ENCODE assay signal across 8 cellular contexts in genomic region chr6:26087284-26088115, GRCh38. TPM values are rescaled to one million over a fixed set of nuclear protein-coding genes. Genes with fewer than 3 reads are reported as not detected.
DNase-seq lines count a peak whose midpoint lies in the region; ATAC-seq and TF ChIP-seq lines count a peak whose summit lies in the region.

Gene HFE (plus strand): TSS chr6:26087429. CDS start chr6:26087441, 12 bp downstream.

- peak; percentile 55 to 61 for ATAC-seq in natural killer cell treated with Interleukin-12 subunit alpha and Interleukin-12 subunit beta and Interleukin-15 and Interleukin-18, amount 100 ng/mL, for 72 hours
- ATAC-seq in aorta (ENCODE audit: low FRiP score): peak; percentile 85

- TF ChIP-seq CTCF in fibroblast of villous mesenchyme (IDR thresholded peaks at IDR 0.05; ENCODE audit: insufficient read depth, low read depth, low read length) (peak; percentile 23), WERI-Rb-1 (IDR thresholded peaks at IDR 0.05; ENCODE audit: low read depth, low read length) (no peak)

- DNase-seq in NCI-H2029 treated with DMSO at 0.1 percent for 48 hours (lab: John Stamatoyannopoulos, UW) (peak; percentile 38), fibroblast of villous mesenchyme (ENCODE audit: low read depth) (peak; percentile 76), aorta (peak; percentile 73 to 87), WERI-Rb-1 (no peak), NCI-H524 (lab: John Stamatoyannopoulos, UW) (no peak)
- DNase-seq in activated effector memory CD4-positive, alpha-beta T cell treated with Interleukin-2 at 50 U/mL for 16 hours: peak; percentile 28
- no peak for DNase-seq in natural killer cell treated with Interleukin-12 subunit alpha and Interleukin-12 subunit beta and Interleukin-15 and Interleukin-18, amount 100 ng/mL, for 72 hours (ENCODE audit: low spot score)

- H3K9me3 Mint-ChIP-seq in natural killer cell treated with Interleukin-12 subunit alpha and Interleukin-12 subunit beta and Interleukin-15 and Interleukin-18, amount 100 ng/mL, for 72 hours: no peaks in the 10 kb centered on the region

- H3K36me3 ChIP-seq in aorta (ENCODE audit: control insufficient read depth in 1 of 2, insufficient read depth in 2 of 2, low read length in 1 of 2) (no peaks in the 10 kb centered on the region), WERI-Rb-1 (no peaks in the 10 kb centered on the region)

- H3K9me3 ChIP-seq in aorta (ENCODE audit: control insufficient read depth, low read length): no peaks in the 10 kb centered on the region
- H3K9me3 ChIP-seq in WERI-Rb-1 (ENCODE audit: severe bottlenecking): no peaks in the 10 kb centered on the region

- H3K4me1 Mint-ChIP-seq in natural killer cell treated with Interleukin-12 subunit alpha and Interleukin-12 subunit beta and Interleukin-15 and Interleukin-18, amount 100 ng/mL, for 72 hours (ENCODE audit: low read depth in 2 of 2): peaks cover 3 to 15% of the 10 kb centered on the region in 2 donors

- no peaks in the 10 kb centered on the region for H3K36me3 Mint-ChIP-seq in natural killer cell treated with Interleukin-12 subunit alpha and Interleukin-12 subunit beta and Interleukin-15 and Interleukin-18, amount 100 ng/mL, for 72 hours

- H3K27ac Mint-ChIP-seq in natural killer cell treated with Interleukin-12 subunit alpha and Interleukin-12 subunit beta and Interleukin-15 and Interleukin-18, amount 100 ng/mL, for 72 hours: no peak within 1 kb of the TSS

- H3K4me3 ChIP-seq in GM08714 (ENCODE audit: low read length): peak within 1 kb of the TSS; percentile 65; the same call in 1 of the 2 replicates
- peak within 1 kb of the TSS; percentile 81 for H3K4me3 ChIP-seq in fibroblast of villous mesenchyme (ENCODE audit: low read depth, low read length)
- H3K4me3 ChIP-seq in aorta (ENCODE audit: low read length in 2 of 2): peak within 1 kb of the TSS; percentile 62 to 85
- H3K4me3 ChIP-seq in WERI-Rb-1 (ENCODE audit: low read depth, low read length): no peak within 1 kb of the TSS

- H3K27ac ChIP-seq in aorta (ENCODE audit: low read depth in 1 of 2, low read length in 2 of 2): peak within 1 kb of the TSS; percentile 29 to 88
- no peak within 1 kb of the TSS for H3K27ac ChIP-seq in WERI-Rb-1

- peaks cover 0 to 5% of the 10 kb centered on the region in 2 donors for H3K27me3 Mint-ChIP-seq in natural killer cell treated with Interleukin-12 subunit alpha and Interleukin-12 subunit beta and Interleukin-15 and Interleukin-18, amount 100 ng/mL, for 72 hours

- H3K4me3 Mint-ChIP-seq in natural killer cell treated with Interleukin-12 subunit alpha and Interleukin-12 subunit beta and Interleukin-15 and Interleukin-18, amount 100 ng/mL, for 72 hours: peak within 1 kb of the TSS; percentile 75

- H3K27me3 ChIP-seq in aorta (ENCODE audit: control insufficient read depth in 1 of 2, insufficient read depth in 2 of 2, low read length in 1 of 2) (no peaks in the 10 kb centered on the region), WERI-Rb-1 (ENCODE audit: insufficient read depth, low read depth, severe bottlenecking) (no peaks in the 10 kb centered on the region)

- intact Hi-C loops in aorta (cut with DNase I): no loop called here

- WGBS in aorta, 2 donors: 1% methylated on average over 41 of the region's 41 CpGs

- H3K4me1 ChIP-seq in aorta (ENCODE audit: control insufficient read depth in 1 of 2, insufficient read depth in 2 of 2, low read length in 2 of 2): peaks cover 0 to 4% of the 10 kb centered on the region in 2 donors

RNA-seq across cellular contexts. Expression of gene HFE, which starts in this region (rescaled TPM):
- total RNA-seq in fibroblast of villous mesenchyme: 7.4 and 15.5 TPM in 2 replicates
- 1 to 10 TPM in 1 of 2 donors, under 1 TPM in 1; 0.62 to 1.5 TPM for total RNA-seq in natural killer cell treated with Interleukin-12 subunit alpha and Interleukin-12 subunit beta and Interleukin-15 and Interleukin-18, amount 100 ng/mL, for 72 hours
- total RNA-seq in aorta: 10 to 100 TPM in 1 of 2 donors, 1 to 10 TPM in 1; 5.6 to 17.9 TPM
- 1 to 10 TPM; 3.9 to 6.7 TPM for polyA plus RNA-seq in aorta

Comparison
In these comparisons a context has a peak if more than half of its experiments do, and no peak if none do; other contexts are left out.
1. DNase-seq: peak in NCI-H2029 treated with DMSO at 0.1 percent for 48 hours (single experiment), activated effector memory CD4-positive, alpha-beta T cell treated with Interleukin-2 at 50 U/mL for 16 hours (single experiment), fibroblast of villous mesenchyme (single experiment) and aorta (2 of 2); none in natural killer cell treated with Interleukin-12 subunit alpha and Interleukin-12 subunit beta and Interleukin-15 and Interleukin-18, amount 100 ng/mL, for 72 hours (single experiment), WERI-Rb-1 (single experiment) and NCI-H524 (0 of 2).